ENCODE assay signal across 9 cellular contexts in genomic region chr17:59001158-59001814, GRCh38.
DNase-seq lines count a peak whose midpoint lies in the region; ATAC-seq and TF ChIP-seq lines count a peak whose summit lies in the region.
"Had no signal": no experiment of that assay in that cellular context is flagged by ENCODE, and none has a peak within 500 bp of the region (broad histone marks: within the 10 kb centered on the region; RNA-seq: fewer than 3 reads in every experiment).

No MANE protein-coding gene starts in this region.

- no peaks in the 10 kb centered on the region for H3K27me3 ChIP-seq in GM23338 (ENCODE audit: insufficient read depth)
- H3K27me3 ChIP-seq in gastrocnemius medialis: no peaks in the 10 kb centered on the region
- no peaks in the 10 kb centered on the region for H3K27me3 ChIP-seq in vagina
- H3K27me3 ChIP-seq: uterus had no signal

- ATAC-seq in GM23338 (peak; percentile 33; the same call in 1 of the 3 replicates), gastrocnemius medialis (no peak)

- H3K4me2 ChIP-seq in GM23338: no peak overlapping the region

- H3K4me1 ChIP-seq in GM23338 (ENCODE audit: insufficient read depth) (no peaks in the 10 kb centered on the region), gastrocnemius medialis (no peaks in the 10 kb centered on the region), vagina (no peaks in the 10 kb centered on the region)
- H3K4me1 ChIP-seq: uterus had no signal

- DNase-seq in ELR (ENCODE audit: low read depth): peak; percentile 85
- peak; percentile 51 for DNase-seq in GM23338 (ENCODE audit: low spot score)
- peak; percentile 24 for DNase-seq in NCI-H226
- peak; percentile 58 for DNase-seq in activated T-cell treated with anti-CD3 and anti-CD28 coated beads for 48 hours (ENCODE audit: low read depth)
- DNase-seq in germinal center (ENCODE audit: low spot score): peak; percentile 79
- DNase-seq in gastrocnemius medialis: peak; percentile 22 to 29
- no peak for DNase-seq in vagina (ENCODE audit: extremely low spot score in 2 of 2)
- no peak for DNase-seq in NCI-H748 treated with DMSO at 0.1 percent for 48 hours (lab: John Stamatoyannopoulos, UW)

- H3K27me3 Mint-ChIP-seq in GM23338 (ENCODE audit: insufficient read depth, low read depth, poor library complexity): peaks cover 2% of the 10 kb centered on the region

- H4K20me1 ChIP-seq in GM23338 (replicated peaks; ENCODE audit: insufficient read depth): no peaks in the 10 kb centered on the region

- no peak overlapping the region for H2AFZ ChIP-seq in GM23338

- peaks cover 35% of the 10 kb centered on the region; the same call in 2 of the 3 replicates for H3K36me3 Mint-ChIP-seq in GM23338 (ENCODE audit: low read depth)

- H3K4me1 Mint-ChIP-seq in GM23338: peaks cover 6% of the 10 kb centered on the region; the same call in 2 of the 3 replicates

- TF ChIP-seq POLR2A in gastrocnemius medialis (IDR thresholded peaks at IDR 0.05) (no peak), vagina (IDR thresholded peaks at IDR 0.05) (no peak)

- no peak for TF ChIP-seq CTCF in GM23338 (conservative IDR thresholded peaks at IDR 0.05; ENCODE audit: low read depth in 2 of 2)
- no peak for TF ChIP-seq CTCF in gastrocnemius medialis (IDR thresholded peaks at IDR 0.05 in 4 of 5, conservative IDR thresholded peaks at IDR 0.05 in 1 of 5)
- TF ChIP-seq CTCF in vagina (IDR thresholded peaks at IDR 0.05): no peak

- H3K9me2 ChIP-seq in GM23338 (ENCODE audit: insufficient read depth): no peaks in the 10 kb centered on the region

- no peak overlapping the region for H3K4me3 ChIP-seq in GM23338
- H3K4me3 ChIP-seq in gastrocnemius medialis: peak overlapping the region in 1 of 4 donors; percentile 7
- no peak overlapping the region for H3K4me3 ChIP-seq in vagina
- H3K4me3 ChIP-seq: uterus had no signal

- peak overlapping the region; percentile 67 for H3K27ac ChIP-seq in GM23338 (ENCODE audit: low read depth)
- H3K27ac ChIP-seq in gastrocnemius medialis: peak overlapping the region in 1 of 4 donors; percentile 3
- no peak overlapping the region for H3K27ac ChIP-seq in vagina
- H3K27ac ChIP-seq: uterus had no signal

- in situ Hi-C loops in gastrocnemius medialis (cut with MboI; ENCODE audit: low sequenced_read_pairs in 4 of 4): loop anchor here in 3 of 4 donors (10.0 to 25.0 kb wide), 5 partner anchors 286 to 489 kb away; partner anchors contain the start of gene MTMR4 (in 3 of the 3)

- no peaks in the 10 kb centered on the region for H3K9me3 Mint-ChIP-seq in GM23338

- intact Hi-C loops in gastrocnemius medialis (cut with DNase I; ENCODE audit: low total_unique reads): no loop called here
- intact Hi-C loops in vagina (cut with DNase I): loop anchor here (10.0 kb wide), 1 partner anchor 286 kb away; no protein-coding TSS in a partner anchor

- H3K36me3 ChIP-seq in GM23338 (ENCODE audit: insufficient read depth): peaks cover 10% of the 10 kb centered on the region; the same call in 1 of the 2 replicates
- peaks cover 0 to 27% of the 10 kb centered on the region in 2 donors for H3K36me3 ChIP-seq in gastrocnemius medialis
- H3K36me3 ChIP-seq in vagina: peaks cover 0 to 30% of the 10 kb centered on the region in 2 donors
- H3K36me3 ChIP-seq: uterus had no signal

- no peaks in the 10 kb centered on the region for H3K79me2 ChIP-seq in GM23338 (replicated peaks; ENCODE audit: insufficient read depth)

- H3K9me3 ChIP-seq in gastrocnemius medialis (no peaks in the 10 kb centered on the region), vagina (no peaks in the 10 kb centered on the region)
- H3K9me3 ChIP-seq: uterus had no signal

- no peak overlapping the region for H3K4me3 Mint-ChIP-seq in GM23338

- H3F3A ChIP-seq in GM23338 (replicated peaks; ENCODE audit: low read depth): no peaks in the 10 kb centered on the region

- H3K27ac Mint-ChIP-seq in GM23338: no peak overlapping the region; the same call in 1 of the 2 replicates

TF ChIP-seq in GM23338, 12 proteins besides CTCF, POLR2A, EP300 and RAD21:
- TF ChIP-seq ETS1 (IDR thresholded peaks at IDR 0.05) (no peak), ZNF114 (CRISPR knock-in tag; IDR thresholded peaks at IDR 0.05) (no peak), EZH2phosphoT487 (IDR thresholded peaks at IDR 0.05; ENCODE audit: unreplicated experiment) (no peak), REST (IDR thresholded peaks at IDR 0.05; ENCODE audit: unreplicated experiment) (no peak), ZNF331 (CRISPR knock-in tag; IDR thresholded peaks at IDR 0.05; ENCODE audit: low read depth) (no peak)
TF ChIP-seq in GM23338: peak in this region for 0.

Comparison
In these comparisons a context has a peak if more than half of its experiments do, and no peak if none do; other contexts are left out.
1. DNase-seq: peak in ELR (single experiment), GM23338 (single experiment), NCI-H226 (single experiment), activated T-cell treated with anti-CD3 and anti-CD28 coated beads for 48 hours (single experiment), germinal center (single experiment) and gastrocnemius medialis (2 of 2); none in vagina (0 of 2) and NCI-H748 treated with DMSO at 0.1 percent for 48 hours (single experiment).